In the genomic region with DNA sequence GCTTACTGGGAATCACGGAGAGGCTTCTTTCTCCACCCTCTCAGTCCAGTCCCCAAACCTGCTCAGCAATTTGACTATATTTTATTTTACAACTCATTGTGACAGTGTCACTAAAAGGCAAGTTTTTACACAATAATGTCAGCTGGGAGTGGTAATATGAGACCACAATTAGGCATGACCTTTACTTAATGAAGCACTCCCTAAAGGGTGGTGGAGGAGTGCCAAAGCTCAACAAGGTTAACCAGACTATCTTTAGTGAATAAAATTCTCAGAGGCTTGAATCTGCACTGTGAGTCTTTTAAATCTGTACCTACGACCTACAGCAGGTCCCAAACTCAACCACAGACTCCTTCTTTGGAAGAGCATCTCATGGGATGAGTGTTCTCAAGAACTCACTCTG, we compare ENCODE assay signal across 27 cellular contexts.
"Had no signal": no experiment of that assay in that cellular context is flagged by ENCODE, and none has a peak within 500 bp of the region (broad histone marks: within the 10 kb centered on the region; RNA-seq: fewer than 3 reads in every experiment).

No MANE protein-coding gene starts in this region.

- H3K27me3 Mint-ChIP-seq: activated CD4-positive, alpha-beta T cell treated with anti-CD3 and anti-CD28 coated beads for 36 hours; activated CD8-positive, alpha-beta T cell treated with anti-CD3 and anti-CD28 coated beads for 36 hours; central memory CD8-positive, alpha-beta T cell had no signal

- DNase-seq: activated CD4-positive, alpha-beta T cell treated with anti-CD3 and anti-CD28 coated beads for 36 hours; activated CD8-positive, alpha-beta memory T cell treated with anti-CD3 and anti-CD28 coated beads, Interleukin-2, amount 50 U/mL, for 4 hours; activated CD8-positive, alpha-beta T cell treated with anti-CD3 and anti-CD28 coated beads for 36 hours; activated naive CD4-positive, alpha-beta T cell treated with anti-CD3 and anti-CD28 coated beads, Interleukin-2, amount 50 U/mL, for 16 hours; activated naive CD8-positive, alpha-beta T cell treated with anti-CD3 and anti-CD28 coated beads, Interleukin-2, amount 10 ng/mL, durations not matched to agents 7 days and 5 days; activated T-cell treated with anti-CD3 and anti-CD28 coated beads, Interleukin-2, amount 50 U/mL, for 72 hours; adrenal gland; anterior cingulate cortex; NCI-H1092; NCI-H1436; NCI-H1694 treated with DMSO at 0.1 percent for 48 hours; NCI-H2029 treated with DMSO at 0.1 percent for 48 hours; NCI-H345; NCI-H510A; NCI-H526 treated with DMSO at 0.1 percent for 48 hours; NK-92 treated with Interleukin-12 subunit alpha and Interleukin-12 subunit beta, amount 100 ng/mL, for 24 hours; OCI-M1; Right ventricle myocardium superior; SJCRH30; SK-N-SH; T-helper 1 cell; WERI-Rb-1 had no signal

- H3K4me3 ChIP-seq: adrenal gland, breast epithelium, SJCRH30 had no signal

- H3K27ac Mint-ChIP-seq: activated CD4-positive, alpha-beta T cell treated with anti-CD3 and anti-CD28 coated beads for 36 hours; activated CD8-positive, alpha-beta T cell treated with anti-CD3 and anti-CD28 coated beads for 36 hours; activated naive CD8-positive, alpha-beta T cell treated with anti-CD3 and anti-CD28 coated beads, Interleukin-2, amount 10 ng/mL, durations not matched to agents 7 days and 5 days; activated T-cell treated with anti-CD3 and anti-CD28 coated beads, Interleukin-2, amount 50 U/mL, for 72 hours had no signal

- H3K9me3 ChIP-seq: adrenal gland, breast epithelium, SJCRH30, SK-N-SH had no signal

- H3K36me3 Mint-ChIP-seq: activated naive CD8-positive, alpha-beta T cell treated with anti-CD3 and anti-CD28 coated beads, Interleukin-2, amount 10 ng/mL, durations not matched to agents 7 days and 5 days had no signal

- ATAC-seq: activated CD4-positive, alpha-beta T cell treated with anti-CD3 and anti-CD28 coated beads for 36 hours; activated CD8-positive, alpha-beta T cell treated with anti-CD3 and anti-CD28 coated beads for 36 hours; activated T-cell treated with anti-CD3 and anti-CD28 coated beads, Interleukin-2, amount 50 U/mL, for 72 hours; Panc1 had no signal

- H3K9me3 Mint-ChIP-seq: activated CD8-positive, alpha-beta T cell treated with anti-CD3 and anti-CD28 coated beads for 36 hours; activated T-cell treated with anti-CD3 and anti-CD28 coated beads, Interleukin-2, amount 50 U/mL, for 72 hours; central memory CD8-positive, alpha-beta T cell had no signal

- H3K27me3 ChIP-seq: adrenal gland, breast epithelium, SJCRH30 had no signal

- H3K4me1 ChIP-seq: breast epithelium had no signal

- H3K36me3 ChIP-seq: adrenal gland, breast epithelium, SJCRH30, WERI-Rb-1 had no signal

- H3K4me3 Mint-ChIP-seq: activated CD4-positive, alpha-beta T cell treated with anti-CD3 and anti-CD28 coated beads for 36 hours; activated CD8-positive, alpha-beta T cell treated with anti-CD3 and anti-CD28 coated beads for 36 hours; activated naive CD8-positive, alpha-beta T cell treated with anti-CD3 and anti-CD28 coated beads, Interleukin-2, amount 10 ng/mL, durations not matched to agents 7 days and 5 days; activated T-cell treated with anti-CD3 and anti-CD28 coated beads, Interleukin-2, amount 50 U/mL, for 72 hours; central memory CD8-positive, alpha-beta T cell had no signal

- H3K27ac ChIP-seq: adrenal gland, breast epithelium, KMS-11, RWPE1, SJCRH30, WERI-Rb-1 had no signal
